Comparison of ENCODE assay signal across 11 cellular contexts in genomic region chr10:43355749-43356371, GRCh38. TPM values are rescaled to one million over a fixed set of nuclear protein-coding genes. Genes with fewer than 3 reads are reported as not detected.
DNase-seq lines count a peak whose midpoint lies in the region; ATAC-seq and TF ChIP-seq lines count a peak whose summit lies in the region.
"Had no signal": no experiment of that assay in that cellular context is flagged by ENCODE, and none has a peak within 500 bp of the region (broad histone marks: within the 10 kb centered on the region; RNA-seq: fewer than 3 reads in every experiment).

No MANE protein-coding gene starts in this region.

- POLR2A ChIA-PET in activated naive CD8-positive, alpha-beta T cell treated with anti-CD3 and anti-CD28 coated beads, Interleukin-2, amount 10 ng/mL, durations not matched to agents 7 days and 5 days (lab: Charles Lee), result interaction anchor here (0.6 to 0.7 kb wide), 2 partner anchors 25 to 68 kb away, joined by 5 to 7 read pairs; no protein-coding TSS in a partner anchor

- H3K9me3 Mint-ChIP-seq in Calu3 (ENCODE audit: low read depth, unreplicated experiment), result no peaks in the 10 kb centered on the region
- no peaks in the 10 kb centered on the region for H3K9me3 Mint-ChIP-seq in activated naive CD8-positive, alpha-beta T cell treated with anti-CD3 and anti-CD28 coated beads, Interleukin-2, amount 10 ng/mL, durations not matched to agents 7 days and 5 days

- peak overlapping the region; percentile 76 for H3K27ac Mint-ChIP-seq in Calu3 (ENCODE audit: unreplicated experiment)
- peak overlapping the region; percentile 17 for H3K27ac Mint-ChIP-seq in activated naive CD8-positive, alpha-beta T cell treated with anti-CD3 and anti-CD28 coated beads, Interleukin-2, amount 10 ng/mL, durations not matched to agents 7 days and 5 days

- no TSS peak for BruUV-seq in Calu3 (replicated peaks; lab: Mats Ljungman, UMichigan)

- no peak for TF ChIP-seq CTCF in Calu3 (IDR thresholded peaks at IDR 0.05; ENCODE audit: unreplicated experiment)

- peak; percentile 86 for DNase-seq in Calu3
- peak; percentile 30 for DNase-seq in M059J (ENCODE audit: low read depth)
- no peak for DNase-seq in activated naive CD8-positive, alpha-beta T cell treated with anti-CD3 and anti-CD28 coated beads, Interleukin-2, amount 10 ng/mL, durations not matched to agents 7 days and 5 days
- DNase-seq in mucosa of gallbladder (ENCODE audit: low spot score), result peak; percentile 74
- no peak for DNase-seq in AML-193 (lab: John Stamatoyannopoulos, UW)
- no peak for DNase-seq in RPMI8226
- no peak for DNase-seq in NCI-H446 treated with DMSO at 0.1 percent for 48 hours (lab: John Stamatoyannopoulos, UW)
- DNase-seq: left ventricle myocardium superior, NCI-H526 treated with DMSO at 0.1 percent for 48 hours had no signal

- CTCF ChIA-PET in Calu3 (lab: Charles Lee), result interaction anchor here (0.7 to 1.3 kb wide), 3 partner anchors 24 to 422 kb away, joined by 3 to 4 read pairs (median 3); no protein-coding TSS in a partner anchor

- intact Hi-C loops in Calu3 (cut with micrococcal nuclease; ENCODE audit: unreplicated experiment), result loop anchor here (10.0 kb wide), 1 partner anchor 221 kb away; the partner anchor contains the start of gene CSGALNACT2

- no peak for ATAC-seq in activated naive CD8-positive, alpha-beta T cell treated with anti-CD3 and anti-CD28 coated beads, Interleukin-2, amount 10 ng/mL, durations not matched to agents 7 days and 5 days (ENCODE audit: low read depth)
- ATAC-seq in HG03045 (IDR thresholded peaks at IDR 0.05; ENCODE audit: unreplicated experiment), result no peak
- ATAC-seq: left ventricle myocardium superior had no signal

- H3K27me3 Mint-ChIP-seq in Calu3 (ENCODE audit: unreplicated experiment), result no peaks in the 10 kb centered on the region
- H3K27me3 Mint-ChIP-seq in activated naive CD8-positive, alpha-beta T cell treated with anti-CD3 and anti-CD28 coated beads, Interleukin-2, amount 10 ng/mL, durations not matched to agents 7 days and 5 days, result peaks cover 11% of the 10 kb centered on the region

- H3K4me1 Mint-ChIP-seq in Calu3 (ENCODE audit: low read depth, unreplicated experiment), result peaks cover 54% of the 10 kb centered on the region
- peaks cover 11% of the 10 kb centered on the region for H3K4me1 Mint-ChIP-seq in activated naive CD8-positive, alpha-beta T cell treated with anti-CD3 and anti-CD28 coated beads, Interleukin-2, amount 10 ng/mL, durations not matched to agents 7 days and 5 days

- H3K4me3 Mint-ChIP-seq in Calu3 (ENCODE audit: low read depth, unreplicated experiment), result peak overlapping the region; percentile 15
- H3K4me3 Mint-ChIP-seq in activated naive CD8-positive, alpha-beta T cell treated with anti-CD3 and anti-CD28 coated beads, Interleukin-2, amount 10 ng/mL, durations not matched to agents 7 days and 5 days, result no peak overlapping the region

- H3K36me3 Mint-ChIP-seq in Calu3 (ENCODE audit: insufficient read depth, unreplicated experiment), result peaks cover 13% of the 10 kb centered on the region
- no peaks in the 10 kb centered on the region for H3K36me3 Mint-ChIP-seq in activated naive CD8-positive, alpha-beta T cell treated with anti-CD3 and anti-CD28 coated beads, Interleukin-2, amount 10 ng/mL, durations not matched to agents 7 days and 5 days

RNA-seq across cellular contexts. Expression of gene FXYD4, which starts 15.6 kb away (rescaled TPM):
- total RNA-seq in Calu3 (2022), result not detected in 2 replicates
- not detected in 2 replicates for total RNA-seq in M059J (2014; rRNA removed; shearing (Covaris generic))
- total RNA-seq in activated naive CD8-positive, alpha-beta T cell treated with anti-CD3 and anti-CD28 coated beads, Interleukin-2, amount 10 ng/mL, durations not matched to agents 7 days and 5 days, result not detected
- 1.6 TPM for total RNA-seq in mucosa of gallbladder
- total RNA-seq: dermis microvascular lymphatic vessel endothelial cell, left ventricle myocardium superior had no signal

RNA-seq across cellular contexts. Expression of gene HNRNPF, which starts 53.1 kb away (rescaled TPM):
- total RNA-seq in Calu3 (2022) (256 and 275 TPM in 2 replicates), mucosa of gallbladder (184 TPM)
- total RNA-seq in M059J (2014; rRNA removed; shearing (Covaris generic)), result 129 and 179 TPM in 2 replicates
- 100 to 1,000 TPM; 347 to 351 TPM for total RNA-seq in activated naive CD8-positive, alpha-beta T cell treated with anti-CD3 and anti-CD28 coated beads, Interleukin-2, amount 10 ng/mL, durations not matched to agents 7 days and 5 days

Comparison
In these comparisons a context has a peak if more than half of its experiments do, and no peak if none do; other contexts are left out.
1. DNase-seq: peak in Calu3 (single experiment), M059J (single experiment) and mucosa of gallbladder (single experiment); none in activated naive CD8-positive, alpha-beta T cell treated with anti-CD3 and anti-CD28 coated beads, Interleukin-2, amount 10 ng/mL, durations not matched to agents 7 days and 5 days (single experiment), AML-193 (0 of 2), RPMI8226 (single experiment) and NCI-H446 treated with DMSO at 0.1 percent for 48 hours (single experiment).